ENCODE assay signal across 35 cellular contexts in genomic region chr11:117515892-117516291, GRCh38.
DNase-seq lines count a peak whose midpoint lies in the region; ATAC-seq and TF ChIP-seq lines count a peak whose summit lies in the region.
"Had no signal": no experiment of that assay in that cellular context is flagged by ENCODE, and none has a peak within 500 bp of the region (broad histone marks: within the 10 kb centered on the region; RNA-seq: fewer than 3 reads in every experiment).

No MANE protein-coding gene starts in this region.

- H3K79me1 ChIP-seq in neuronal stem cell (ENCODE audit: low read depth, low read length), result no peaks in the 10 kb centered on the region

- H3K9me3 ChIP-seq in HEK293 (ENCODE audit: control insufficient read depth, insufficient read depth, low read depth, low read length) (no peaks in the 10 kb centered on the region), Panc1 (ENCODE audit: control insufficient read depth, insufficient read depth, low read depth, low read length) (no peaks in the 10 kb centered on the region), neuronal stem cell (replicated peaks in 1 of 2; ENCODE audit: control insufficient read depth in 2 of 2, insufficient read depth in 1 of 2, low read depth in 1 of 2, low read length in 2 of 2) (no peaks in the 10 kb centered on the region)
- H3K9me3 ChIP-seq: A549; BE2C; BLaER1; BLaER1 treated with 17β-estradiol and CSF1 and Interleukin-3, amounts not matched to agents 10 nM and 100 nM; Caco-2 had no signal

- TF ChIP-seq CTCF in HEK293 (tag by site-specific recombination; IDR thresholded peaks at IDR 0.05), result no peak
- TF ChIP-seq CTCF in Panc1 (IDR thresholded peaks at IDR 0.05), result no peak
- TF ChIP-seq CTCF in nephron (IDR thresholded peaks at IDR 0.05; ENCODE audit: unreplicated experiment in 3 of 3), result no peak

- peaks cover 26% of the 10 kb centered on the region for H3K27me3 Mint-ChIP-seq in nephron (ENCODE audit: low read depth)
- H3K27me3 Mint-ChIP-seq: CD4-positive, alpha-beta T cell had no signal

- H3K4me1 ChIP-seq in HEK293 (ENCODE audit: control insufficient read depth, insufficient read depth, low read length), result no peaks in the 10 kb centered on the region
- H3K4me1 ChIP-seq in Panc1 (ENCODE audit: control insufficient read depth, insufficient read depth, low read length), result 0 out of 2 replicates have a peak, but pooled peaks cover 4% of the 10 kb centered on the region
- H3K4me1 ChIP-seq in neuronal stem cell (ENCODE audit: control insufficient read depth in 2 of 2, insufficient read depth in 1 of 2, low read depth in 1 of 2, low read length in 2 of 2), result peaks cover 20 to 28% of the 10 kb centered on the region in 2 donors
- H3K4me1 ChIP-seq: A549 had no signal

- no CpG with 5 or more reads among the region's 7 CpGs for WGBS in neuronal stem cell (ENCODE audit: extremely low coverage in 2 of 2, insufficient read length in 2 of 2, insufficient replicate concordance in 1 of 2), 2 donors

- peaks cover 2% of the 10 kb centered on the region; the same call in 1 of the 2 replicates for H3K27me3 ChIP-seq in Panc1 (ENCODE audit: control insufficient read depth, insufficient read depth, low read length)
- peaks cover 0 to 12% (median 2%) of the 10 kb centered on the region in 3 experiments for H3K27me3 ChIP-seq in neuronal stem cell (ENCODE audit: control insufficient read depth in 3 of 3, insufficient read depth in 3 of 3, low read depth in 1 of 3, low read length in 3 of 3)
- H3K27me3 ChIP-seq: BE2C; BLaER1; BLaER1 treated with 17β-estradiol and CSF1 and Interleukin-3, amounts not matched to agents 10 nM and 100 nM had no signal

- DNase-seq in Panc1 (ENCODE audit: low read depth, low spot score), result no peak
- DNase-seq in neuronal stem cell (ENCODE audit: low spot score), result no peak
- no peak for DNase-seq in AG20443 (ENCODE audit: low spot score)
- no peak for DNase-seq in activated naive CD4-positive, alpha-beta T cell treated with anti-CD3 and anti-CD28 coated beads, Interleukin-2, amount 50 U/mL, for 16 hours
- no peak for DNase-seq in NCI-H1417 (lab: John Stamatoyannopoulos, UW)
- no peak for DNase-seq in caudate nucleus (lab: John Stamatoyannopoulos, UW)
- DNase-seq: 8988T; ACHN; AML-193; BE2C; C1 segment of cervical spinal cord; Caco-2; Calu3; CD4-positive, alpha-beta memory T cell; CD4-positive, alpha-beta T cell; CD4-positive, CD25-positive, alpha-beta regulatory T cell; CD8-positive, alpha-beta memory T cell; CD8-positive, alpha-beta T cell; COR-L47; DMS 273 treated with DMSO at 0.1 percent for 48 hours; DMS153; DMS53; DMS79; DMS79 treated with DMSO at 0.1 percent for 48 hours; DND-41; EL had no signal

- no peak overlapping the region for H3K14ac ChIP-seq in neuronal stem cell (ENCODE audit: low read length)

- intact Hi-C loops in Panc1 (cut with micrococcal nuclease; ENCODE audit: unreplicated experiment), result no loop called here

- no peak overlapping the region for H2BK15ac ChIP-seq in neuronal stem cell (ENCODE audit: low read length)

- no peak overlapping the region for H2BK12ac ChIP-seq in neuronal stem cell (ENCODE audit: low read length)

- H3K23ac ChIP-seq in neuronal stem cell (ENCODE audit: low read depth, low read length, poor library complexity), result peak overlapping the region; percentile 44

- no peaks in the 10 kb centered on the region for H3K36me3 ChIP-seq in HEK293 (ENCODE audit: control insufficient read depth in 2 of 2, insufficient read depth in 1 of 2, low read length in 2 of 2)
- H3K36me3 ChIP-seq in Panc1 (ENCODE audit: control insufficient read depth, insufficient read depth, low read length), result no peaks in the 10 kb centered on the region
- H3K36me3 ChIP-seq in neuronal stem cell (replicated peaks in 1 of 2; ENCODE audit: control insufficient read depth in 2 of 2, insufficient read depth in 2 of 2, low read length in 2 of 2), result no peaks in the 10 kb centered on the region
- H3K36me3 ChIP-seq: BE2C; BLaER1; BLaER1 treated with 17β-estradiol and CSF1 and Interleukin-3, amounts not matched to agents 10 nM and 100 nM had no signal

- ATAC-seq in Panc1, result peak; percentile 19; the same call in 1 of the 2 replicates
- ATAC-seq: A549; CD8-positive, alpha-beta T cell had no signal

- in situ Hi-C loops in Panc1 (cut with HindIII; ENCODE audit: low pct_unique_long_range_greater_than_20kb, low sequenced_read_pairs), result no loop called here

- H2AK5ac ChIP-seq in neuronal stem cell (ENCODE audit: low read depth, low read length), result no peak overlapping the region

- H3K4me3 Mint-ChIP-seq in nephron, result no peak overlapping the region
- H3K4me3 Mint-ChIP-seq: B cell; CD14-positive monocyte; CD4-positive, alpha-beta memory T cell; CD4-positive, alpha-beta T cell; CD4-positive, CD25-positive, alpha-beta regulatory T cell; CD8-positive, alpha-beta memory T cell; CD8-positive, alpha-beta T cell had no signal

- H3K9ac ChIP-seq in neuronal stem cell (ENCODE audit: low read depth, low read length, poor library complexity), result no peak overlapping the region
- H3K9ac ChIP-seq: BLaER1; BLaER1 treated with 17β-estradiol and CSF1 and Interleukin-3, amounts not matched to agents 10 nM and 100 nM had no signal

- POLR2A ChIA-PET in HEK293 (lab: Yijun Ruan, JAX) (no interaction called here), Panc1 (lab: Charles Lee) (no interaction called here)

- H3K18ac ChIP-seq in neuronal stem cell (ENCODE audit: low read length), result peak overlapping the region; percentile 7

- H4K91ac ChIP-seq in neuronal stem cell (ENCODE audit: low read depth, low read length, poor library complexity), result no peak overlapping the region

- no peaks in the 10 kb centered on the region for H3K9me3 Mint-ChIP-seq in nephron
- H3K9me3 Mint-ChIP-seq: CD4-positive, alpha-beta T cell; CD8-positive, alpha-beta memory T cell; CD8-positive, alpha-beta T cell had no signal

- H3K4ac ChIP-seq in neuronal stem cell (ENCODE audit: low read length), result no peak overlapping the region

- H2AFZ ChIP-seq in neuronal stem cell (ENCODE audit: low read length), result no peak overlapping the region

- no peak overlapping the region for H3K4me2 ChIP-seq in neuronal stem cell (ENCODE audit: insufficient read depth, low read length, poor library complexity, severe bottlenecking)
- H3K4me2 ChIP-seq: A549; BLaER1; BLaER1 treated with 17β-estradiol and CSF1 and Interleukin-3, amounts not matched to agents 10 nM and 100 nM had no signal

- H3K27ac ChIP-seq in HEK293 (ENCODE audit: extremely low read depth, low read depth, low read length), result no peak overlapping the region
- no peak overlapping the region for H3K27ac ChIP-seq in Panc1 (ENCODE audit: low read length)
- no peak overlapping the region for H3K27ac ChIP-seq in neuronal stem cell (replicated peaks; ENCODE audit: low read length)
- H3K27ac ChIP-seq in caudate nucleus (ENCODE audit: low read depth, low read length), result no peak overlapping the region
- H3K27ac ChIP-seq: 22Rv1; A549; BLaER1; BLaER1 treated with 17β-estradiol and CSF1 and Interleukin-3, amounts not matched to agents 10 nM and 100 nM; C4-2B had no signal

- H3K27ac Mint-ChIP-seq in nephron, result peak overlapping the region; percentile 49 to 77 (median 73)
- H3K27ac Mint-ChIP-seq: B cell; CD14-positive monocyte; CD4-positive, alpha-beta memory T cell; CD4-positive, alpha-beta T cell; CD4-positive, CD25-positive, alpha-beta regulatory T cell; CD8-positive, alpha-beta memory T cell; CD8-positive, alpha-beta T cell had no signal

- peaks cover 42% of the 10 kb centered on the region for H3K4me1 Mint-ChIP-seq in nephron
- H3K4me1 Mint-ChIP-seq: B cell; CD14-positive monocyte; CD4-positive, alpha-beta memory T cell; CD4-positive, CD25-positive, alpha-beta regulatory T cell; CD8-positive, alpha-beta memory T cell had no signal

- no peak overlapping the region for H4K8ac ChIP-seq in neuronal stem cell (ENCODE audit: low read depth, low read length)

- no peaks in the 10 kb centered on the region for H3K36me3 Mint-ChIP-seq in nephron (ENCODE audit: low read depth)
- H3K36me3 Mint-ChIP-seq: CD14-positive monocyte; CD4-positive, alpha-beta memory T cell; CD8-positive, alpha-beta T cell had no signal

- H2BK5ac ChIP-seq in neuronal stem cell (ENCODE audit: low read length), result no peak overlapping the region

- CTCF ChIA-PET in HEK293 (lab: Yijun Ruan, JAX), result no interaction called here
- CTCF ChIA-PET in Panc1 (lab: Charles Lee), result no interaction called here

- no peak overlapping the region for H2BK120ac ChIP-seq in neuronal stem cell (ENCODE audit: low read depth, low read length)

- BruUV-seq in Panc1 (replicated peaks; lab: Mats Ljungman, UMichigan), result no TSS peak

- H3K4me3 ChIP-seq in HEK293 (ENCODE audit: low read depth, low read length), result no peak overlapping the region
- no peak overlapping the region for H3K4me3 ChIP-seq in Panc1 (ENCODE audit: low read depth in 2 of 2, low read length in 2 of 2)
- H3K4me3 ChIP-seq in neuronal stem cell (ENCODE audit: low read length in 2 of 2), result no peak overlapping the region
- H3K4me3 ChIP-seq: A549; BLaER1; BLaER1 treated with 17β-estradiol and CSF1 and Interleukin-3, amounts not matched to agents 10 nM and 100 nM had no signal

TF ChIP-seq in HEK293, 187 proteins besides CTCF, POLR2A, EP300 and RAD21:
- peak; percentile 92 for TF ChIP-seq ZIC2 (tag by site-specific recombination; IDR thresholded peaks at IDR 0.05)
- TF ChIP-seq ZNF2 (tag by site-specific recombination; IDR thresholded peaks at IDR 0.05), result no peak
- peak; percentile 90 for TF ChIP-seq GLIS1 (tag by site-specific recombination; IDR thresholded peaks at IDR 0.05)
TF ChIP-seq in HEK293: peak in this region for 2.
